8 cellular contexts compared by ENCODE assay signal in the genomic region with DNA sequence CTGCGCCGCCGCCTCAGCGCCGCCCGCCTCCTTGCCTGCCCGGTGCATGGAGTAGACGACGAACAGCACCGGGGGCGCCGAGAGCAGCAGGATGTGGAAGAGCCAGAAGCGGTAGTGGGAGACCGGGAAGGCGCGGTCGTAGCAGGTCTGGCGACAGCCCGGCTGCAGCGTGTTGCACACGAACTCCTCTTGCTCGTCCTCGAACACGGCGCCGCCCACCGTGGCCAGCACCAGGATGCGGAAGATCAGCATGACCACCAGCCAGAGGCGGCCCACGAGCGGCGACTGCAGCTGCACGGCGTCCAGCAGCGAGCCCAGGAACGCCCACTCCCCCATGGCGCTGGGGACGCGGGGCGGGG. TPM values are rescaled to one million over a fixed set of nuclear protein-coding genes. Genes with fewer than 3 reads are reported as not detected.
A peak's percentile ranks its signal among the peaks of the same experiment; 100 is the strongest.
DNase-seq lines count a peak whose midpoint lies in the region; ATAC-seq and TF ChIP-seq lines count a peak whose summit lies in the region.

No MANE protein-coding gene starts in this region.

- H3K27ac ChIP-seq in AG04450 (ENCODE audit: low read depth, low read length) (no peak overlapping the region), mesenchymal stem cell (ENCODE audit: low read length, poor library complexity, severe bottlenecking) (no peak overlapping the region), uterus (no peak overlapping the region)

- H3K9me3 Mint-ChIP-seq in MCF 10A (ENCODE audit: unreplicated experiment), result no peaks in the 10 kb centered on the region

- peaks cover 6% of the 10 kb centered on the region for H3K4me1 Mint-ChIP-seq in MCF 10A (ENCODE audit: insufficient read depth, unreplicated experiment)

- no peaks in the 10 kb centered on the region for H3K27me3 Mint-ChIP-seq in MCF 10A (ENCODE audit: insufficient read depth, unreplicated experiment)

- H3K36me3 ChIP-seq in mesenchymal stem cell (ENCODE audit: control insufficient read depth in 1 of 2, insufficient read depth in 2 of 2, low read depth in 1 of 2, low read length in 2 of 2) (peaks cover 0 to 4% of the 10 kb centered on the region in 2 experiments), uterus (no peaks in the 10 kb centered on the region)

- intact Hi-C loops in MCF 10A (cut with micrococcal nuclease), result no loop called here
- intact Hi-C loops in uterus (cut with DNase I; ENCODE audit: low total_unique reads), result no loop called here

- peak overlapping the region in 1 of 2 experiments; percentile 35 for H3K4ac ChIP-seq in mesenchymal stem cell (ENCODE audit: low read depth in 1 of 2, low read length in 2 of 2)

- H2BK12ac ChIP-seq in mesenchymal stem cell (ENCODE audit: low read length in 2 of 2), result no peak overlapping the region

- H2AK5ac ChIP-seq in mesenchymal stem cell (ENCODE audit: low read length, severe bottlenecking), result no peak overlapping the region

- H3K23ac ChIP-seq in mesenchymal stem cell (ENCODE audit: low read length in 2 of 2), result no peak overlapping the region

- H4K91ac ChIP-seq in mesenchymal stem cell (ENCODE audit: low read length), result no peak overlapping the region

- H3K9me3 ChIP-seq in AG04450 (ENCODE audit: control insufficient read depth, insufficient read depth, low read length) (no peaks in the 10 kb centered on the region; the same call in 1 of the 2 replicates), mesenchymal stem cell (ENCODE audit: control insufficient read depth, low read length) (no peaks in the 10 kb centered on the region), uterus (no peaks in the 10 kb centered on the region)

- no peak overlapping the region for H2BK5ac ChIP-seq in mesenchymal stem cell (ENCODE audit: low read depth, low read length, poor library complexity, severe bottlenecking)

- H3K4me3 ChIP-seq in AG04450 (ENCODE audit: low read depth, low read length) (peak overlapping the region; percentile 59), mesenchymal stem cell (ENCODE audit: insufficient read depth in 1 of 2, low read depth in 1 of 2, low read length in 2 of 2) (peak overlapping the region; percentile 73 to 80), uterus (peak overlapping the region; percentile 13 to 38)

- H3K27me3 ChIP-seq in AG04450 (ENCODE audit: control insufficient read depth, insufficient read depth, low read length) (no peaks in the 10 kb centered on the region), mesenchymal stem cell (ENCODE audit: control insufficient read depth in 1 of 2, insufficient read depth in 1 of 2, low read length in 2 of 2) (no peaks in the 10 kb centered on the region), uterus (no peaks in the 10 kb centered on the region)

- peaks cover 5% of the 10 kb centered on the region for H3K79me1 ChIP-seq in mesenchymal stem cell (replicated peaks; ENCODE audit: low read length, poor library complexity, severe bottlenecking)

- H3K4me1 ChIP-seq in mesenchymal stem cell (ENCODE audit: control insufficient read depth, insufficient read depth, low read depth, low read length), result peaks cover 27% of the 10 kb centered on the region
- H3K4me1 ChIP-seq in uterus, result no peaks in the 10 kb centered on the region

- 2% methylated on average over 37 of the region's 40 CpGs for WGBS in mesenchymal stem cell

- H3K36me3 Mint-ChIP-seq in MCF 10A (ENCODE audit: insufficient read depth, unreplicated experiment), result peaks cover 6% of the 10 kb centered on the region

- peak overlapping the region; percentile 16 to 69 for H3K18ac ChIP-seq in mesenchymal stem cell (ENCODE audit: low read depth in 1 of 2, low read length in 2 of 2)

- H3K9ac ChIP-seq in mesenchymal stem cell (ENCODE audit: low read length), result peak overlapping the region; percentile 62

- BruUV-seq in MCF 10A (replicated peaks; lab: Mats Ljungman, UMichigan), result no TSS peak

- H2AFZ ChIP-seq in mesenchymal stem cell (ENCODE audit: low read depth, low read length), result no peak overlapping the region

- H3K14ac ChIP-seq in mesenchymal stem cell (ENCODE audit: low read length in 2 of 2), result no peak overlapping the region

- peak overlapping the region; percentile 95 for H3K4me2 ChIP-seq in mesenchymal stem cell (ENCODE audit: low read length, poor library complexity, severe bottlenecking)

- POLR2A ChIA-PET in AG04450 (lab: Yijun Ruan, JAX) (interaction anchor here (1.4 kb wide), 1 partner anchor 25 kb away, joined by 3 read pairs; no protein-coding TSS in a partner anchor), HEK293T (lab: Yijun Ruan, JAX) (interaction anchor here (1.3 to 2.4 kb wide), 6 partner anchors 50 to 172 kb away, joined by 4 to 20 read pairs (median 6); a partner anchor contains a TSS), MCF 10A (lab: Yijun Ruan, JAX) (interaction anchor here (0.6 to 1.3 kb wide), 3 partner anchors 48 to 283 kb away, joined by 3 to 4 read pairs (median 3); no protein-coding TSS in a partner anchor)

- H3K27ac Mint-ChIP-seq in MCF 10A (ENCODE audit: low read depth, unreplicated experiment), result no peak overlapping the region

- no peak for TF ChIP-seq POLR2A in uterus (IDR thresholded peaks at IDR 0.05)

- H2BK120ac ChIP-seq in mesenchymal stem cell (ENCODE audit: low read depth, low read length), result no peak overlapping the region

- H3K4me3 Mint-ChIP-seq in MCF 10A (ENCODE audit: unreplicated experiment), result peak overlapping the region; percentile 69

- no peak for DNase-seq in AG04450 (ENCODE audit: low read depth, low spot score)
- no peak for DNase-seq in HEK293T (ENCODE audit: extremely low spot score)
- no peak for DNase-seq in MCF 10A (ENCODE audit: unreplicated experiment)
- DNase-seq in mesenchymal stem cell, result no peak
- DNase-seq in uterus, result no peak
- no peak for DNase-seq in effector CD8-positive, alpha-beta T cell (lab: John Stamatoyannopoulos, UW)
- no peak for DNase-seq in NCI-H226

- H4K8ac ChIP-seq in mesenchymal stem cell (ENCODE audit: low read length), result peak overlapping the region; percentile 51

- H2BK15ac ChIP-seq in mesenchymal stem cell (ENCODE audit: low read depth, poor library complexity, severe bottlenecking), result no peak overlapping the region

- TF ChIP-seq CTCF in AG04450 (IDR thresholded peaks at IDR 0.05; ENCODE audit: low read depth, low read length) (no peak), MCF 10A (IDR thresholded peaks at IDR 0.05; ENCODE audit: unreplicated experiment) (no peak), uterus (IDR thresholded peaks at IDR 0.05) (no peak)

- ATAC-seq in HG02938 (IDR thresholded peaks at IDR 0.05; ENCODE audit: unreplicated experiment), result no peak

- CTCF ChIA-PET in AG04450 (lab: Charles Lee) (interaction anchor here (0.9 to 2.3 kb wide), 2 partner anchors 52 to 196 kb away, joined by 3 to 9 read pairs; no protein-coding TSS in a partner anchor), HEK293T (lab: Yijun Ruan, JAX) (interaction anchor here (2.5 kb wide), 1 partner anchor 170 kb away, joined by 8 read pairs; no protein-coding TSS in a partner anchor), MCF 10A (lab: Yijun Ruan, JAX) (interaction anchor here (1.2 to 15.7 kb wide), 3 partner anchors 12 to 57 kb away, joined by 4 to 396 read pairs (median 23); a partner anchor contains a TSS)

TF ChIP-seq in HEK293T, 16 proteins besides CTCF, POLR2A, EP300 and RAD21:
- TF ChIP-seq FOXA1 (IDR thresholded peaks at IDR 0.05) (no peak), L3MBTL2 (conservative IDR thresholded peaks at IDR 0.05) (0 out of 2 replicates have a peak, but pooled peaks have one; percentile 35)

RNA-seq across cellular contexts. Expression of a gene that starts 1.1 kb away (rescaled TPM):
- polyA plus RNA-seq in AG04450 (2011; rRNA removed), result 0.41 and 0.97 TPM in 2 replicates
- 0.39 TPM in 1 of 2 replicates, not detected in the other for polyA minus RNA-seq in AG04450 (2011; rRNA and poly(A)+ RNA removed)
- total RNA-seq in MCF 10A (2022) (not detected in 2 replicates), uterus (1 to 10 TPM in 1 of 4 donors, under 1 TPM in 1, not detected in 2; 0.83 to 3.8 TPM)
- polyA plus RNA-seq in mesenchymal stem cell (2013, experiment 1 of 2), result 0.44 TPM
- polyA plus RNA-seq in mesenchymal stem cell (2013, experiment 2 of 2), result 0.29 TPM

RNA-seq across cellular contexts. Expression of a gene that starts 54.2 kb away (rescaled TPM):
- polyA plus RNA-seq in AG04450 (2011; rRNA removed), result 28.2 and 53.5 TPM in 2 replicates
- polyA minus RNA-seq in AG04450 (2011; rRNA and poly(A)+ RNA removed), result 12.0 and 28.1 TPM in 2 replicates
- total RNA-seq in MCF 10A (2022) (100 and 151 TPM in 2 replicates), uterus (100 to 1,000 TPM in 1 of 4 donors, 1 to 10 TPM in 1, under 1 TPM in 1, not detected in 1; 0.26 to 145 (median 1.9) TPM)
- 14.5 TPM for polyA plus RNA-seq in mesenchymal stem cell (2013, experiment 1 of 2)
- 15.0 TPM for polyA plus RNA-seq in mesenchymal stem cell (2013, experiment 2 of 2)

RNA-seq across cellular contexts. Expression of a gene that starts 54.5 kb away (rescaled TPM):
- 4.9 and 7.5 TPM in 2 replicates for polyA plus RNA-seq in AG04450 (2011; rRNA removed)
- 9.7 and 10.2 TPM in 2 replicates for polyA minus RNA-seq in AG04450 (2011; rRNA and poly(A)+ RNA removed)
- total RNA-seq in MCF 10A (2022), result 12.2 and 12.6 TPM in 2 replicates
- polyA plus RNA-seq in mesenchymal stem cell (2013, experiment 1 of 2), result 32.6 TPM
- 32.1 TPM for polyA plus RNA-seq in mesenchymal stem cell (2013, experiment 2 of 2)
- 10 to 100 TPM; 18.9 to 80.5 (median 46.3) TPM for total RNA-seq in uterus

Comparison
In these comparisons a context has a peak if more than half of its experiments do, and no peak if none do; other contexts are left out.
1. H3K4me3 ChIP-seq: peak in every context shown above with its lines; median percentile 76 in mesenchymal stem cell; 59 in AG04450; 26 in uterus.